ENCODE assay signal across 10 cellular contexts in genomic region chr22:43289976-43290663, GRCh38. TPM values are rescaled to one million over a fixed set of nuclear protein-coding genes. Genes with fewer than 3 reads are reported as not detected.
DNase-seq lines count a peak whose midpoint lies in the region; ATAC-seq and TF ChIP-seq lines count a peak whose summit lies in the region.
"Had no signal": no experiment of that assay in that cellular context is flagged by ENCODE, and none has a peak within 500 bp of the region (broad histone marks: within the 10 kb centered on the region; RNA-seq: fewer than 3 reads in every experiment).

No MANE protein-coding gene starts in this region.

- H3K27me3 ChIP-seq in heart right ventricle (peaks cover 0 to 5% (median 0%) of the 10 kb centered on the region in 7 donors), suprapubic skin (no peaks in the 10 kb centered on the region)

- ATAC-seq in heart right ventricle: peak in 6 of 8 donors; percentile 6 to 50 (median 28)
- ATAC-seq in GM21737 (IDR thresholded peaks at IDR 0.05; ENCODE audit: unreplicated experiment): no peak

- H3K4me3 ChIP-seq in SK-N-MC (peak overlapping the region; percentile 66), heart right ventricle (peak overlapping the region in 8 of 10 donors; percentile 2 to 45 (median 30)), suprapubic skin (peak overlapping the region; percentile 20)

- intact Hi-C loops in heart right ventricle (cut with DNase I): loop anchor here in 2 of 10 donors (5.0 kb wide), 2 partner anchors 52 to 57 kb away; partner anchors contain the start of gene SCUBE1 (in 1 of the 2)

- TF ChIP-seq CTCF in heart right ventricle (IDR thresholded peaks at IDR 0.05) (no peak), suprapubic skin (IDR thresholded peaks at IDR 0.05) (no peak)

- TF ChIP-seq POLR2A in suprapubic skin (IDR thresholded peaks at IDR 0.05): no peak

- no peaks in the 10 kb centered on the region for H3K36me3 ChIP-seq in SK-N-MC (ENCODE audit: insufficient read depth, low read length)
- H3K36me3 ChIP-seq in heart right ventricle: no peaks in the 10 kb centered on the region
- H3K36me3 ChIP-seq in suprapubic skin: no peaks in the 10 kb centered on the region

- H3K4me1 ChIP-seq in heart right ventricle (peaks cover 0 to 18% (median 14%) of the 10 kb centered on the region in 9 donors), suprapubic skin (peaks cover 28% of the 10 kb centered on the region)

- H3K27ac ChIP-seq in SK-N-MC (no peak overlapping the region), heart right ventricle (no peak overlapping the region), suprapubic skin (peak overlapping the region; percentile 9)

- 50 to 64% methylated on average over 10 of the region's 10 CpGs for WGBS in heart right ventricle, 2 donors
- 60% methylated on average over 4 of the region's 10 CpGs for WGBS in suprapubic skin

- no peaks in the 10 kb centered on the region for H3K9me3 ChIP-seq in SK-N-MC (ENCODE audit: low read depth, low read length)
- H3K9me3 ChIP-seq in heart right ventricle: no peaks in the 10 kb centered on the region
- H3K9me3 ChIP-seq in suprapubic skin: no peaks in the 10 kb centered on the region

- no peak overlapping the region for H3K9ac ChIP-seq in SK-N-MC (ENCODE audit: insufficient read length)

- DNase-seq in NCI-H2081 (lab: John Stamatoyannopoulos, UW) (peak; percentile 5 to 29), NCI-H2081 treated with DMSO at 0.1 percent for 48 hours (lab: John Stamatoyannopoulos, UW) (no peak), SK-N-MC (ENCODE audit: low read depth, low spot score) (no peak), heart right ventricle (peak in 1 of 2 donors; percentile 53), suprapubic skin (ENCODE audit: low spot score in 2 of 2) (peak in 1 of 2 donors; percentile 81), D341Med (ENCODE audit: low spot score) (no peak)
- DNase-seq in activated effector memory CD4-positive, alpha-beta T cell treated with Interleukin-2 at 50 U/mL for 16 hours: no peak
- DNase-seq: activated CD8-positive, alpha-beta memory T cell treated with anti-CD3 and anti-CD28 coated beads, Interleukin-2, amount 50 U/mL, for 4 hours; effector CD4-positive, alpha-beta T cell had no signal

- no peak for TF ChIP-seq EP300 in suprapubic skin (IDR thresholded peaks at IDR 0.05)

RNA-seq across cellular contexts. Expression of gene SCUBE1, which starts 53.1 kb away (rescaled TPM):
- total RNA-seq in heart right ventricle (under 1 TPM in 9 of 10 donors, not detected in 1; 0.05 to 0.60 (median 0.23) TPM), suprapubic skin (1 to 10 TPM in 1 of 4 donors, under 1 TPM in 3; 0.47 to 1.1 (median 0.78) TPM)
- under 1 TPM; 0.01 to 0.07 TPM for polyA plus RNA-seq in heart right ventricle

Comparison
In these comparisons a context has a peak if more than half of its experiments do, and no peak if none do; other contexts are left out.
1. DNase-seq: peak in NCI-H2081 (2 of 2); none in NCI-H2081 treated with DMSO at 0.1 percent for 48 hours (single experiment), SK-N-MC (single experiment), activated effector memory CD4-positive, alpha-beta T cell treated with Interleukin-2 at 50 U/mL for 16 hours (single experiment) and D341Med (single experiment).
2. Peak in every context shown above with its lines, with median percentiles within 50 percentile points of each other: H3K4me3 ChIP-seq.